Comparison of ENCODE assay signal across 8 cellular contexts in genomic region chr11:2298795-2299747, GRCh38. TPM values are rescaled to one million over a fixed set of nuclear protein-coding genes. Genes with fewer than 3 reads are reported as not detected.
DNase-seq lines count a peak whose midpoint lies in the region; ATAC-seq, FAIRE-seq and TF ChIP-seq lines count a peak whose summit lies in the region.

No MANE protein-coding gene starts in this region.

- ATAC-seq in PC-3 (peak; percentile 73), pancreas (peak in 3 of 4 donors; percentile 35 to 65 (median 63)), HG03175 (IDR thresholded peaks at IDR 0.05; ENCODE audit: unreplicated experiment) (no peak), HG03139 (IDR thresholded peaks at IDR 0.05; ENCODE audit: unreplicated experiment) (no peak), HG03135 (IDR thresholded peaks at IDR 0.05; ENCODE audit: unreplicated experiment) (no peak)

- peaks cover 6% of the 10 kb centered on the region for H3K36me3 Mint-ChIP-seq in activated T-cell treated with anti-CD3 and anti-CD28 coated beads, Interleukin-2, amount 50 U/mL, for 24 hours (ENCODE audit: low read depth)

- POLR2A ChIA-PET in PC-3 (lab: Charles Lee; ENCODE audit: unreplicated experiment) = no interaction called here

- H3K4me3 Mint-ChIP-seq in activated T-cell treated with anti-CD3 and anti-CD28 coated beads, Interleukin-2, amount 50 U/mL, for 24 hours = peak overlapping the region; percentile 18

- intact Hi-C loops in PC-3 (cut with micrococcal nuclease) (loop anchor here (1.0 kb wide), 1 partner anchor 102 kb away; no protein-coding TSS in a partner anchor), pancreas (cut with DNase I) (loop anchor here in 1 of 3 donors (5.0 kb wide), 1 partner anchor 102 kb away; no protein-coding TSS in a partner anchor)

- CTCF ChIA-PET in PC-3 (lab: Charles Lee) = interaction anchor here (0.5 kb wide), 1 partner anchor 11 kb away, joined by 3 read pairs; no protein-coding TSS in a partner anchor

- no peaks in the 10 kb centered on the region for H3K27me3 Mint-ChIP-seq in activated T-cell treated with anti-CD3 and anti-CD28 coated beads, Interleukin-2, amount 50 U/mL, for 24 hours

- no peak overlapping the region for H3K9ac ChIP-seq in PC-3 (ENCODE audit: low read length)

- H3K4me2 ChIP-seq in PC-3 (ENCODE audit: low read length) = no peak overlapping the region

- no peak overlapping the region for H2AFZ ChIP-seq in PC-3 (ENCODE audit: low read length)

- no peaks in the 10 kb centered on the region for H3K36me3 ChIP-seq in PC-3 (ENCODE audit: low read depth, low read length)
- H3K36me3 ChIP-seq in effector memory CD4-positive, alpha-beta T cell (ENCODE audit: control insufficient read depth, insufficient read depth, low read length) = peaks cover 24% of the 10 kb centered on the region
- no peaks in the 10 kb centered on the region for H3K36me3 ChIP-seq in pancreas

- H3K79me2 ChIP-seq in PC-3 (ENCODE audit: low read length) = no peaks in the 10 kb centered on the region

- DNase-seq in activated T-cell treated with anti-CD3 and anti-CD28 coated beads, Interleukin-2, amount 50 U/mL, for 24 hours = peak; percentile 65
- DNase-seq in activated T-cell treated with anti-CD3 and anti-CD28 coated beads for 4 hours = no peak
- DNase-seq in PC-3 = peak; percentile 70
- DNase-seq in effector memory CD4-positive, alpha-beta T cell = no peak
- peak in 3 of 6 donors; percentile 22 to 73 (median 61) for DNase-seq in pancreas

- peaks cover 54% of the 10 kb centered on the region for H3K4me1 Mint-ChIP-seq in activated T-cell treated with anti-CD3 and anti-CD28 coated beads, Interleukin-2, amount 50 U/mL, for 24 hours (ENCODE audit: low read depth)

- 43 to 51% methylated on average over 18 of the region's 18 CpGs for WGBS in pancreas, 2 donors

- H3K4me3 ChIP-seq in PC-3 (ENCODE audit: low read length) = no peak overlapping the region
- H3K4me3 ChIP-seq in effector memory CD4-positive, alpha-beta T cell (ENCODE audit: insufficient read depth, low read depth, low read length, poor library complexity, severe bottlenecking) = no peak overlapping the region
- H3K4me3 ChIP-seq in pancreas = no peak overlapping the region

- TF ChIP-seq CTCF in PC-3 (conservative IDR thresholded peaks at IDR 0.05; ENCODE audit: low read depth, low read length) (peak; percentile 76), pancreas (IDR thresholded peaks at IDR 0.05) (peak in 1 of 4 donors; percentile 24)

- H3K27ac ChIP-seq in PC-3 (ENCODE audit: low read length) (no peak overlapping the region), pancreas (no peak overlapping the region)
- H3K27ac ChIP-seq in effector memory CD4-positive, alpha-beta T cell (ENCODE audit: insufficient read depth, low read length, poor library complexity, severe bottlenecking) = peak overlapping the region; percentile 50

- H3F3A ChIP-seq in PC-3 (ENCODE audit: low read length, unreplicated experiment) = no peaks in the 10 kb centered on the region

- no peaks in the 10 kb centered on the region for H3K9me3 ChIP-seq in PC-3 (ENCODE audit: low read length)
- no peaks in the 10 kb centered on the region for H3K9me3 ChIP-seq in effector memory CD4-positive, alpha-beta T cell (ENCODE audit: control insufficient read depth, low read length)
- H3K9me3 ChIP-seq in pancreas = no peaks in the 10 kb centered on the region

- H3K9me2 ChIP-seq in PC-3 (replicated peaks; ENCODE audit: low read length) = no peaks in the 10 kb centered on the region

- no peak for FAIRE-seq in pancreas (lab: Jason Lieb, UNC)

- H3K4me1 ChIP-seq in PC-3 (ENCODE audit: insufficient read depth, low read length) (no peaks in the 10 kb centered on the region), pancreas (peaks cover 0 to 14% (median 10%) of the 10 kb centered on the region in 3 donors)
- peaks cover 48% of the 10 kb centered on the region for H3K4me1 ChIP-seq in effector memory CD4-positive, alpha-beta T cell (ENCODE audit: control insufficient read depth, insufficient read depth, low read length, poor library complexity, severe bottlenecking)

- H3K9me3 Mint-ChIP-seq in activated T-cell treated with anti-CD3 and anti-CD28 coated beads, Interleukin-2, amount 50 U/mL, for 24 hours = no peaks in the 10 kb centered on the region

- no peaks in the 10 kb centered on the region for H4K20me1 ChIP-seq in PC-3 (ENCODE audit: low read length)

- peak overlapping the region; percentile 52 for H3K27ac Mint-ChIP-seq in activated T-cell treated with anti-CD3 and anti-CD28 coated beads, Interleukin-2, amount 50 U/mL, for 24 hours

- no TSS peak for BruUV-seq in PC-3 (replicated peaks; lab: Mats Ljungman, UMichigan)

- H3K27me3 ChIP-seq in PC-3 (ENCODE audit: low read length) = no peaks in the 10 kb centered on the region
- no peaks in the 10 kb centered on the region for H3K27me3 ChIP-seq in effector memory CD4-positive, alpha-beta T cell (replicated peaks; ENCODE audit: control insufficient read depth, insufficient read depth, low read length, poor library complexity, severe bottlenecking)
- H3K27me3 ChIP-seq in pancreas = no peaks in the 10 kb centered on the region

RNA-seq across cellular contexts. Expression of gene C11orf21, which starts 2.6 kb away (rescaled TPM):
- total RNA-seq in PC-3 (2014; rRNA removed) (not detected in 2 replicates), pancreas (under 1 TPM; 0.04 to 0.69 (median 0.19) TPM)
- polyA plus RNA-seq in pancreas = under 1 TPM; 0.23 to 0.80 TPM

RNA-seq across cellular contexts. Expression of gene TSPAN32, which starts 2.7 kb away (rescaled TPM):
- total RNA-seq in PC-3 (2014; rRNA removed) (not detected in 2 replicates), pancreas (1 to 10 TPM in 1 of 6 donors, under 1 TPM in 4, not detected in 1; 0.25 to 1.2 (median 0.37) TPM)
- 1 to 10 TPM in 1 of 2 donors, under 1 TPM in 1; 0.49 to 1.4 TPM for polyA plus RNA-seq in pancreas

RNA-seq across cellular contexts. Expression of gene ASCL2, which starts 28.7 kb away (rescaled TPM):
- total RNA-seq in PC-3 (2014; rRNA removed) (0.58 and 1.1 TPM in 2 replicates), pancreas (1 to 10 TPM in 2 of 6 donors, under 1 TPM in 4; 0.24 to 1.4 (median 0.69) TPM)
- polyA plus RNA-seq in pancreas = 1 to 10 TPM; 1.4 to 7.0 TPM

Comparison
In these comparisons a context has a peak if more than half of its experiments do, and no peak if none do; other contexts are left out.
1. DNase-seq: peak in activated T-cell treated with anti-CD3 and anti-CD28 coated beads, Interleukin-2, amount 50 U/mL, for 24 hours (single experiment) and PC-3 (single experiment); none in activated T-cell treated with anti-CD3 and anti-CD28 coated beads for 4 hours (single experiment) and effector memory CD4-positive, alpha-beta T cell (0 of 3).
2. ATAC-seq: peak in PC-3 (single experiment) and pancreas (3 of 4); none in HG03175 (single experiment), HG03139 (single experiment) and HG03135 (single experiment).